Comparison of ENCODE assay signal across 24 cellular contexts in genomic region chr14:89347885-89348284, GRCh38.
DNase-seq lines count a peak whose midpoint lies in the region; ATAC-seq and TF ChIP-seq lines count a peak whose summit lies in the region.
"Had no signal": no experiment of that assay in that cellular context is flagged by ENCODE, and none has a peak within 500 bp of the region (broad histone marks: within the 10 kb centered on the region; RNA-seq: fewer than 3 reads in every experiment).

No MANE protein-coding gene starts in this region.

- peaks cover 39% of the 10 kb centered on the region for H3K4me1 Mint-ChIP-seq in activated CD8-positive, alpha-beta T cell treated with anti-CD3 and anti-CD28 coated beads, Interleukin-2, amount 10 ng/mL, durations not matched to agents 7 days and 5 days (ENCODE audit: low read depth)
- peaks cover 56% of the 10 kb centered on the region for H3K4me1 Mint-ChIP-seq in activated CD8-positive, alpha-beta T cell treated with anti-CD3 and anti-CD28 coated beads for 36 hours (ENCODE audit: low read depth)
- peaks cover 76% of the 10 kb centered on the region for H3K4me1 Mint-ChIP-seq in GM23338

- TF ChIP-seq EP300 in neural cell (conservative IDR thresholded peaks at IDR 0.05; ENCODE audit: poor library complexity, severe bottlenecking), result no peak

- intact Hi-C loops in activated CD8-positive, alpha-beta T cell treated with anti-CD3 and anti-CD28 coated beads for 36 hours (cut with micrococcal nuclease), result no loop called here
- intact Hi-C loops in testis (cut with DNase I; ENCODE audit: low total_unique reads), result no loop called here

- no peak for ATAC-seq in activated CD8-positive, alpha-beta T cell treated with anti-CD3 and anti-CD28 coated beads, Interleukin-2, amount 10 ng/mL, durations not matched to agents 7 days and 5 days
- no peak for ATAC-seq in activated CD8-positive, alpha-beta T cell treated with anti-CD3 and anti-CD28 coated beads for 36 hours
- no peak for ATAC-seq in GM23338
- no peak for ATAC-seq in HG03460 (IDR thresholded peaks at IDR 0.05; ENCODE audit: unreplicated experiment)

- H3K9me3 Mint-ChIP-seq in activated CD8-positive, alpha-beta T cell treated with anti-CD3 and anti-CD28 coated beads, Interleukin-2, amount 10 ng/mL, durations not matched to agents 7 days and 5 days (ENCODE audit: insufficient read depth), result peaks cover 8% of the 10 kb centered on the region
- H3K9me3 Mint-ChIP-seq in activated CD8-positive, alpha-beta T cell treated with anti-CD3 and anti-CD28 coated beads for 36 hours, result no peaks in the 10 kb centered on the region
- H3K9me3 Mint-ChIP-seq in GM23338, result no peaks in the 10 kb centered on the region; the same call in 1 of the 3 replicates
- H3K9me3 Mint-ChIP-seq: CD8-positive, alpha-beta memory T cell had no signal

- H2AFZ ChIP-seq in GM23338 (no peak overlapping the region), neural cell (ENCODE audit: low read depth, low read length) (no peak overlapping the region)

- WGBS in testis, 2 donors, result 95 to 97% methylated on average over 10 of the region's 10 CpGs

- H3K27me3 ChIP-seq in GM23338 (ENCODE audit: insufficient read depth) (no peaks in the 10 kb centered on the region), neural cell (ENCODE audit: insufficient read depth, low read depth, low read length) (no peaks in the 10 kb centered on the region), testis (no peaks in the 10 kb centered on the region)
- H3K27me3 ChIP-seq: Peyer's patch had no signal

- H3K27ac Mint-ChIP-seq in activated CD8-positive, alpha-beta T cell treated with anti-CD3 and anti-CD28 coated beads, Interleukin-2, amount 10 ng/mL, durations not matched to agents 7 days and 5 days, result peak overlapping the region; percentile 18
- no peak overlapping the region for H3K27ac Mint-ChIP-seq in activated CD8-positive, alpha-beta T cell treated with anti-CD3 and anti-CD28 coated beads for 36 hours
- peak overlapping the region; percentile 72 for H3K27ac Mint-ChIP-seq in GM23338

- no peak for TF ChIP-seq RAD21 in neural cell (conservative IDR thresholded peaks at IDR 0.05)

- POLR2A ChIA-PET in activated CD8-positive, alpha-beta T cell treated with anti-CD3 and anti-CD28 coated beads, Interleukin-2, amount 10 ng/mL, durations not matched to agents 7 days and 5 days (lab: Charles Lee), result no interaction called here
- POLR2A ChIA-PET in activated CD8-positive, alpha-beta T cell treated with anti-CD3 and anti-CD28 coated beads for 36 hours (lab: Charles Lee), result no interaction called here

- H3F3A ChIP-seq in GM23338 (replicated peaks; ENCODE audit: low read depth) (peaks cover 11% of the 10 kb centered on the region), neural cell (ENCODE audit: insufficient read depth, low read length, poor library complexity, severe bottlenecking) (peaks cover 23% of the 10 kb centered on the region)

- H3K36me3 Mint-ChIP-seq in activated CD8-positive, alpha-beta T cell treated with anti-CD3 and anti-CD28 coated beads, Interleukin-2, amount 10 ng/mL, durations not matched to agents 7 days and 5 days (ENCODE audit: low read depth), result peaks cover 70% of the 10 kb centered on the region
- peaks cover 66% of the 10 kb centered on the region for H3K36me3 Mint-ChIP-seq in activated CD8-positive, alpha-beta T cell treated with anti-CD3 and anti-CD28 coated beads for 36 hours (ENCODE audit: low read depth)
- H3K36me3 Mint-ChIP-seq in GM23338 (ENCODE audit: low read depth), result peaks cover 74% of the 10 kb centered on the region

- H3K36me3 ChIP-seq in GM23338 (ENCODE audit: insufficient read depth), result 0 out of 2 replicates have a peak, but pooled peaks cover 3% of the 10 kb centered on the region
- no peaks in the 10 kb centered on the region for H3K36me3 ChIP-seq in neural cell (ENCODE audit: insufficient read depth, low read length)
- H3K36me3 ChIP-seq in testis (ENCODE audit: low read depth, missing control alignments), result no peaks in the 10 kb centered on the region

- TF ChIP-seq CTCF in activated CD8-positive, alpha-beta T cell treated with anti-CD3 and anti-CD28 coated beads for 36 hours (IDR thresholded peaks at IDR 0.05), result no peak
- TF ChIP-seq CTCF in GM23338 (conservative IDR thresholded peaks at IDR 0.05; ENCODE audit: low read depth in 2 of 2) (no peak), neural cell (IDR thresholded peaks at IDR 0.05; ENCODE audit: poor library complexity, severe bottlenecking) (no peak), testis (IDR thresholded peaks at IDR 0.05) (no peak)

- no peak overlapping the region for H3K4me3 Mint-ChIP-seq in activated CD8-positive, alpha-beta T cell treated with anti-CD3 and anti-CD28 coated beads, Interleukin-2, amount 10 ng/mL, durations not matched to agents 7 days and 5 days
- H3K4me3 Mint-ChIP-seq in activated CD8-positive, alpha-beta T cell treated with anti-CD3 and anti-CD28 coated beads for 36 hours, result no peak overlapping the region
- no peak overlapping the region for H3K4me3 Mint-ChIP-seq in GM23338
- H3K4me3 Mint-ChIP-seq: CD8-positive, alpha-beta memory T cell had no signal

- peaks cover 86% of the 10 kb centered on the region for H3K79me2 ChIP-seq in GM23338 (replicated peaks; ENCODE audit: insufficient read depth)
- H3K79me2 ChIP-seq in neural cell (replicated peaks; ENCODE audit: insufficient read depth, low read length), result peaks cover 26% of the 10 kb centered on the region

- in situ Hi-C loops in ACHN (cut with HindIII; ENCODE audit: low pct_ligation_motif_present, low pct_unique_long_range_greater_than_20kb, low sequenced_read_pairs), result no loop called here

- H3K27me3 Mint-ChIP-seq in activated CD8-positive, alpha-beta T cell treated with anti-CD3 and anti-CD28 coated beads, Interleukin-2, amount 10 ng/mL, durations not matched to agents 7 days and 5 days (ENCODE audit: low read depth), result no peaks in the 10 kb centered on the region
- H3K27me3 Mint-ChIP-seq in activated CD8-positive, alpha-beta T cell treated with anti-CD3 and anti-CD28 coated beads for 36 hours, result no peaks in the 10 kb centered on the region
- H3K27me3 Mint-ChIP-seq in GM23338 (ENCODE audit: insufficient read depth, low read depth, poor library complexity), result peaks cover 21% of the 10 kb centered on the region
- H3K27me3 Mint-ChIP-seq: CD8-positive, alpha-beta memory T cell had no signal

- no peak overlapping the region for H3K4me2 ChIP-seq in GM23338
- H3K4me2 ChIP-seq in neural cell (ENCODE audit: low read length), result no peak overlapping the region
- H3K4me2 ChIP-seq: KMS-11 had no signal

- H3K4me3 ChIP-seq in GM23338 (no peak overlapping the region), neural cell (ENCODE audit: low read length) (peak overlapping the region; percentile 55), testis (no peak overlapping the region)
- H3K4me3 ChIP-seq: Peyer's patch had no signal

- H3K9ac ChIP-seq in neural cell (ENCODE audit: low read length), result peak overlapping the region; percentile 66
- H3K9ac ChIP-seq: KMS-11 had no signal

- H3K9me2 ChIP-seq in GM23338 (ENCODE audit: insufficient read depth) (no peaks in the 10 kb centered on the region), neural cell (ENCODE audit: insufficient read depth, low read length) (no peaks in the 10 kb centered on the region)

- no peaks in the 10 kb centered on the region for H4K20me1 ChIP-seq in GM23338 (replicated peaks; ENCODE audit: insufficient read depth)
- no peaks in the 10 kb centered on the region for H4K20me1 ChIP-seq in neural cell (ENCODE audit: insufficient read depth)

- peaks cover 60% of the 10 kb centered on the region for H3K4me1 ChIP-seq in GM23338 (ENCODE audit: insufficient read depth)
- peaks cover 14% of the 10 kb centered on the region for H3K4me1 ChIP-seq in testis

- DNase-seq in activated CD8-positive, alpha-beta T cell treated with anti-CD3 and anti-CD28 coated beads, Interleukin-2, amount 10 ng/mL, durations not matched to agents 7 days and 5 days, result no peak
- no peak for DNase-seq in activated CD8-positive, alpha-beta T cell treated with anti-CD3 and anti-CD28 coated beads for 36 hours
- DNase-seq in GM23338 (ENCODE audit: low spot score) (no peak), cerebellar cortex (ENCODE audit: low spot score) (peak; percentile 60), ACHN (no peak), testis (no peak)
- DNase-seq: 8988T; AML-193; Calu3; CD8-positive, alpha-beta memory T cell; DMS153; GDM1; H7; NCI-H1105; NCI-H146; NCI-H2029 treated with DMSO at 0.1 percent for 48 hours; NCI-H226; NCI-H510A treated with DMSO at 0.1 percent for 48 hours; NCI-H748 treated with DMSO at 0.1 percent for 48 hours; Peyer's patch had no signal

- no peak for TF ChIP-seq POLR2A in testis (IDR thresholded peaks at IDR 0.05)

- no peaks in the 10 kb centered on the region for H3K9me3 ChIP-seq in neural cell (ENCODE audit: low read length)
- H3K9me3 ChIP-seq in testis, result no peaks in the 10 kb centered on the region
- H3K9me3 ChIP-seq: Peyer's patch had no signal

- no peak overlapping the region for H3K27ac ChIP-seq in GM23338 (ENCODE audit: low read depth)
- H3K27ac ChIP-seq in neural cell (ENCODE audit: low read length), result peak overlapping the region; percentile 98
- no peak overlapping the region for H3K27ac ChIP-seq in testis
- H3K27ac ChIP-seq: C4-2B, KMS-11 had no signal

- CTCF ChIA-PET in activated CD8-positive, alpha-beta T cell treated with anti-CD3 and anti-CD28 coated beads, Interleukin-2, amount 10 ng/mL, durations not matched to agents 7 days and 5 days (lab: Charles Lee), result no interaction called here
- CTCF ChIA-PET in activated CD8-positive, alpha-beta T cell treated with anti-CD3 and anti-CD28 coated beads for 36 hours (lab: Charles Lee), result no interaction called here

TF ChIP-seq in neural cell, 6 proteins besides CTCF, POLR2A, EP300 and RAD21:
- TF ChIP-seq SMC3 (conservative IDR thresholded peaks at IDR 0.05; ENCODE audit: poor library complexity), result no peak
